10 cellular contexts compared by ENCODE assay signal in the genomic region with DNA sequence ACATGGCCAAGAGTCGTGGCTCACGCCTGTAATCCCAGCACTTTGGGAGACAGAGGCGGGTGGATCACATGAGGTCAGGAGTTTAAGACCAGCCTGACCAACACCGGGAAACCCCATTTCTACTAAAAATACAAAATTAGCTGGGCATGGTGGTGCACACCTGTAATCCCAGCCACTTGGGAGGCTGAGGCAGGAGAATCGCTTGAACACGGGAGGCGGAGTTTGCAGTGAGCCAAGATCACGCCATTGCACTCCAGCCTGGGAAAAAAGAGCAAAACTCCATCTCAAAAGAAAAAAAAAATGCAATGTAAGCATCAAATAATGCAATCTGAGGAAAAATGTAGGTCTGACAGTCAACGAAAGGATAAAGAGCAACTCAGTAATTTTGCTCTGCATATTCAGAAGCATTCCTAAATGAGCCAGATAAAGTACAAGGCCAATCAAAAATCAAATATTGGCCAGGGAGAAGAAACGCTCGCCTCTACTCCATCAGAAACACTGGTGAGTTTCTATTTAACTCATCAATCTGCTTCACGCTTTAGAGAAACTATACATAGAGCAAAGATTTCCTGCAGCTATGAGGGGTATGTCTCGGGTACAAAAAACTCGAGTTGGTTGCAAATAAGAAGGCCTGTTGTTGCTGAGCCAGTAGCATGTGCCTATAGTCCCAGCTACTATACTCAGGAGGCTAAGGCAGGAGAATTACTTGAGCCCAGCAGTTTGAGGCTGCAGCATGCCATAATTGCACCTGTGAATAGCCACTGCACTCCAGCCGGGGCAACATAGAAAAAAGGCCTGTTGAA. TPM values are rescaled to one million over a fixed set of nuclear protein-coding genes. Genes with fewer than 3 reads are reported as not detected.
DNase-seq lines count a peak whose midpoint lies in the region; ATAC-seq and TF ChIP-seq lines count a peak whose summit lies in the region.
"Had no signal": no experiment of that assay in that cellular context is flagged by ENCODE, and none has a peak within 500 bp of the region (broad histone marks: within the 10 kb centered on the region; RNA-seq: fewer than 3 reads in every experiment).

No MANE protein-coding gene starts in this region.

- no peak overlapping the region for H3T11ph ChIP-seq in H9 (ENCODE audit: low read length)

- H3K36me3 Mint-ChIP-seq in activated CD4-positive, alpha-beta T cell treated with anti-CD3 and anti-CD28 coated beads, Interleukin-2, amount 10 ng/mL, durations not matched to agents 7 days and 5 days (ENCODE audit: low read depth) = peaks cover 46% of the 10 kb centered on the region
- H3K36me3 Mint-ChIP-seq in activated naive CD8-positive, alpha-beta T cell treated with anti-CD3 and anti-CD28 coated beads, Interleukin-2, amount 10 ng/mL, durations not matched to agents 7 days and 5 days = peaks cover 19% of the 10 kb centered on the region
- H3K36me3 Mint-ChIP-seq in H9 (ENCODE audit: insufficient read depth in 1 of 3, low read depth in 3 of 3) = peaks cover 2 to 25% (median 18%) of the 10 kb centered on the region in 3 experiments; a peak in 6 of 7 replicates

- ATAC-seq in activated naive CD8-positive, alpha-beta T cell treated with anti-CD3 and anti-CD28 coated beads, Interleukin-2, amount 10 ng/mL, durations not matched to agents 7 days and 5 days (ENCODE audit: low read depth) = no peak

- no peaks in the 10 kb centered on the region for H4K20me1 ChIP-seq in H9 (ENCODE audit: control insufficient read depth, insufficient read depth, insufficient read length)

- H3K4me1 Mint-ChIP-seq in activated CD4-positive, alpha-beta T cell treated with anti-CD3 and anti-CD28 coated beads, Interleukin-2, amount 10 ng/mL, durations not matched to agents 7 days and 5 days = peaks cover 76% of the 10 kb centered on the region
- peaks cover 47% of the 10 kb centered on the region for H3K4me1 Mint-ChIP-seq in activated naive CD8-positive, alpha-beta T cell treated with anti-CD3 and anti-CD28 coated beads, Interleukin-2, amount 10 ng/mL, durations not matched to agents 7 days and 5 days
- H3K4me1 Mint-ChIP-seq in H9 = peaks cover 21% of the 10 kb centered on the region in 2 experiments

- peaks cover 10 to 18% of the 10 kb centered on the region in 2 experiments for H3K36me3 ChIP-seq in trophoblast cell (ENCODE audit: control insufficient read depth in 1 of 2, insufficient read depth in 2 of 2, low read length in 2 of 2)

- TF ChIP-seq CTCF in GM20000 (IDR thresholded peaks at IDR 0.05; ENCODE audit: extremely low read depth, missing control alignments) (no peak), H9 (conservative IDR thresholded peaks at IDR 0.05) (no peak)

- H3K23ac ChIP-seq in trophoblast cell (ENCODE audit: low read length) (no peak overlapping the region), H9 (ENCODE audit: insufficient read length, low read depth, low read length) (no peak overlapping the region)

- no peaks in the 10 kb centered on the region for H3K27me3 Mint-ChIP-seq in activated CD4-positive, alpha-beta T cell treated with anti-CD3 and anti-CD28 coated beads, Interleukin-2, amount 10 ng/mL, durations not matched to agents 7 days and 5 days
- no peaks in the 10 kb centered on the region for H3K27me3 Mint-ChIP-seq in activated naive CD8-positive, alpha-beta T cell treated with anti-CD3 and anti-CD28 coated beads, Interleukin-2, amount 10 ng/mL, durations not matched to agents 7 days and 5 days
- no peaks in the 10 kb centered on the region for H3K27me3 Mint-ChIP-seq in H9 (ENCODE audit: low read depth)

- H3K18ac ChIP-seq in trophoblast cell (ENCODE audit: low read length) (no peak overlapping the region), H9 (ENCODE audit: insufficient read length, low read depth, low read length) (no peak overlapping the region)

- H2AFZ ChIP-seq in trophoblast cell (ENCODE audit: insufficient read depth, low read length, poor library complexity) (no peak overlapping the region), H9 (ENCODE audit: low read length) (no peak overlapping the region)

- H2AK5ac ChIP-seq in trophoblast cell (ENCODE audit: low read length) (no peak overlapping the region), H9 (ENCODE audit: insufficient read length, low read length) (no peak overlapping the region)

- no peak overlapping the region for H2BK20ac ChIP-seq in H9 (ENCODE audit: low read depth, low read length, poor library complexity, severe bottlenecking)

- H3K9me3 ChIP-seq in trophoblast cell (ENCODE audit: insufficient read depth, low read depth, low read length) (no peaks in the 10 kb centered on the region), H9 (ENCODE audit: control insufficient read depth, low read depth, low read length) (no peaks in the 10 kb centered on the region)

- H3K56ac ChIP-seq in H9 (ENCODE audit: insufficient read length, low read depth, low read length) = no peak overlapping the region

- no peaks in the 10 kb centered on the region for H3K27me3 ChIP-seq in trophoblast cell (ENCODE audit: insufficient read depth, low read length)
- no peaks in the 10 kb centered on the region for H3K27me3 ChIP-seq in H9 (ENCODE audit: insufficient read depth, low read length)

- H3K79me2 ChIP-seq in trophoblast cell (ENCODE audit: control insufficient read depth, insufficient read depth, low read length, poor library complexity) (peaks cover 9% of the 10 kb centered on the region), H9 (ENCODE audit: insufficient read depth, low read length) (0 out of 2 replicates have a peak, but pooled peaks cover 4% of the 10 kb centered on the region)

- H2BK120ac ChIP-seq in trophoblast cell (ENCODE audit: insufficient read depth, low read length, poor library complexity) = no peak overlapping the region
- no peak overlapping the region for H2BK120ac ChIP-seq in H9 (ENCODE audit: low read depth, low read length, poor library complexity, severe bottlenecking)

- no peak overlapping the region for H4K91ac ChIP-seq in trophoblast cell (ENCODE audit: low read depth, low read length)
- H4K91ac ChIP-seq in H9 (ENCODE audit: insufficient read length, low read depth, low read length) = no peak overlapping the region

- H3K79me1 ChIP-seq in trophoblast cell (ENCODE audit: low read length) (peaks cover 7% of the 10 kb centered on the region), H9 (ENCODE audit: insufficient read depth, low read depth, low read length, poor library complexity, severe bottlenecking) (peaks cover 4% of the 10 kb centered on the region)

- POLR2A ChIA-PET in activated CD4-positive, alpha-beta T cell treated with anti-CD3 and anti-CD28 coated beads, Interleukin-2, amount 10 ng/mL, durations not matched to agents 7 days and 5 days (lab: Charles Lee) = interaction anchor here (1.0 kb wide), 1 partner anchor 59 kb away, joined by 4 read pairs; no protein-coding TSS in a partner anchor
- POLR2A ChIA-PET in activated naive CD8-positive, alpha-beta T cell treated with anti-CD3 and anti-CD28 coated beads, Interleukin-2, amount 10 ng/mL, durations not matched to agents 7 days and 5 days (lab: Charles Lee) = interaction anchor here (0.7 kb wide), 2 partner anchors 391 to 483 kb away, joined by 3 to 6 read pairs; a partner anchor contains a TSS

- CTCF ChIA-PET in activated CD4-positive, alpha-beta T cell treated with anti-CD3 and anti-CD28 coated beads, Interleukin-2, amount 10 ng/mL, durations not matched to agents 7 days and 5 days (lab: Charles Lee) = interaction anchor here (1.3 kb wide), 1 partner anchor 58 kb away, joined by 4 read pairs; a partner anchor contains a TSS

- H3K4me1 ChIP-seq in trophoblast cell (ENCODE audit: control insufficient read depth in 1 of 2, insufficient read depth in 2 of 2, low read length in 2 of 2) = peaks cover 4 to 7% of the 10 kb centered on the region in 2 experiments
- H3K4me1 ChIP-seq in H9 (ENCODE audit: insufficient read depth, low read length) = no peaks in the 10 kb centered on the region

- H3K27ac ChIP-seq in trophoblast cell (ENCODE audit: low read depth, low read length) = no peak overlapping the region
- no peak overlapping the region for H3K27ac ChIP-seq in H9 (ENCODE audit: insufficient read length, low read depth, low read length)

- H2BK12ac ChIP-seq in trophoblast cell (ENCODE audit: low read length) (no peak overlapping the region), H9 (ENCODE audit: insufficient read length, low read depth, low read length) (no peak overlapping the region)

- H3K14ac ChIP-seq in trophoblast cell (ENCODE audit: low read length) = no peak overlapping the region
- no peak overlapping the region for H3K14ac ChIP-seq in H9 (ENCODE audit: insufficient read depth, low read length)

- no peak overlapping the region for H2BK15ac ChIP-seq in H9 (ENCODE audit: low read depth, low read length)

- no CpG with 5 or more reads among the region's 15 CpGs for WGBS in trophoblast cell (ENCODE audit: extremely low coverage, insufficient coverage, insufficient read length)
- no CpG with 5 or more reads among the region's 15 CpGs for WGBS in H9 (ENCODE audit: extremely low coverage, insufficient read length, low lambda C conversion rate)

- H2BK5ac ChIP-seq in trophoblast cell (ENCODE audit: low read depth, low read length, poor library complexity) (no peak overlapping the region), H9 (ENCODE audit: insufficient read length, low read length) (no peak overlapping the region)

- no peak for DNase-seq in activated CD4-positive, alpha-beta T cell treated with anti-CD3 and anti-CD28 coated beads, Interleukin-2, amount 10 ng/mL, durations not matched to agents 7 days and 5 days
- no peak for DNase-seq in activated CD4-positive, alpha-beta T cell treated with anti-CD3 and anti-CD28 coated beads for 48 hours
- DNase-seq in GM20000 (ENCODE audit: low spot score) (peak; percentile 48), trophoblast cell (no peak), AG08395 (ENCODE audit: low spot score) (no peak), H9 (no peak)
- DNase-seq in activated naive CD8-positive, alpha-beta T cell treated with anti-CD3 and anti-CD28 coated beads, Interleukin-2, amount 10 ng/mL, durations not matched to agents 7 days and 5 days = no peak
- DNase-seq in effector CD4-positive, alpha-beta T cell = no peak
- DNase-seq: activated CD4-positive, alpha-beta T cell treated with anti-CD3 and anti-CD28 coated beads, Interleukin-2, amount 50 U/mL, for 1 hour; SW 1271 had no signal

- H3K4me3 Mint-ChIP-seq in activated CD4-positive, alpha-beta T cell treated with anti-CD3 and anti-CD28 coated beads, Interleukin-2, amount 10 ng/mL, durations not matched to agents 7 days and 5 days = peak overlapping the region; percentile 23
- H3K4me3 Mint-ChIP-seq in activated naive CD8-positive, alpha-beta T cell treated with anti-CD3 and anti-CD28 coated beads, Interleukin-2, amount 10 ng/mL, durations not matched to agents 7 days and 5 days = peak overlapping the region; percentile 7
- no peak overlapping the region for H3K4me3 Mint-ChIP-seq in H9

- H4K12ac ChIP-seq in trophoblast cell (ENCODE audit: low read depth, low read length) = no peak overlapping the region

- H3K4me3 ChIP-seq in trophoblast cell (ENCODE audit: low read depth, low read length) = no peak overlapping the region

- H3K4me2 ChIP-seq in trophoblast cell (ENCODE audit: low read length) (no peak overlapping the region), H9 (ENCODE audit: insufficient read depth, insufficient read length, low read length) (no peak overlapping the region)

- H4K8ac ChIP-seq in trophoblast cell (ENCODE audit: low read depth, low read length) (no peak overlapping the region), H9 (replicated peaks; ENCODE audit: insufficient read length, low read depth, low read length) (no peak overlapping the region)

- peak overlapping the region; percentile 19 for H3K27ac Mint-ChIP-seq in activated CD4-positive, alpha-beta T cell treated with anti-CD3 and anti-CD28 coated beads, Interleukin-2, amount 10 ng/mL, durations not matched to agents 7 days and 5 days
- no peak overlapping the region for H3K27ac Mint-ChIP-seq in activated naive CD8-positive, alpha-beta T cell treated with anti-CD3 and anti-CD28 coated beads, Interleukin-2, amount 10 ng/mL, durations not matched to agents 7 days and 5 days
- no peak overlapping the region for H3K27ac Mint-ChIP-seq in H9

- H3K9ac ChIP-seq in trophoblast cell (ENCODE audit: low read length) (no peak overlapping the region), H9 (ENCODE audit: extremely low read depth, insufficient read length, low read length) (no peak overlapping the region)

- H3K4ac ChIP-seq in trophoblast cell (ENCODE audit: low read depth, low read length) (peak overlapping the region; percentile 12), H9 (ENCODE audit: low read depth, low read length) (no peak overlapping the region)

- H4K5ac ChIP-seq in H9 (ENCODE audit: insufficient read length, low read depth, low read length) = no peak overlapping the region

- no peaks in the 10 kb centered on the region for H3K9me3 Mint-ChIP-seq in activated CD4-positive, alpha-beta T cell treated with anti-CD3 and anti-CD28 coated beads, Interleukin-2, amount 10 ng/mL, durations not matched to agents 7 days and 5 days
- no peaks in the 10 kb centered on the region for H3K9me3 Mint-ChIP-seq in activated naive CD8-positive, alpha-beta T cell treated with anti-CD3 and anti-CD28 coated beads, Interleukin-2, amount 10 ng/mL, durations not matched to agents 7 days and 5 days
- H3K9me3 Mint-ChIP-seq in H9 = no peaks in the 10 kb centered on the region

- peaks cover 6% of the 10 kb centered on the region for H3K23me2 ChIP-seq in H9 (ENCODE audit: insufficient read length, low read depth, low read length, poor library complexity, severe bottlenecking)

RNA-seq across cellular contexts. Expression of a gene that starts 3.7 kb away (rescaled TPM):
- total RNA-seq in activated CD4-positive, alpha-beta T cell treated with anti-CD3 and anti-CD28 coated beads, Interleukin-2, amount 10 ng/mL, durations not matched to agents 7 days and 5 days = 10 to 100 TPM; 38.5 to 42.7 TPM
- total RNA-seq in activated naive CD8-positive, alpha-beta T cell treated with anti-CD3 and anti-CD28 coated beads, Interleukin-2, amount 10 ng/mL, durations not matched to agents 7 days and 5 days = 10 to 100 TPM; 30.7 to 38.3 TPM
- polyA plus RNA-seq in trophoblast cell (2013) = 27.9 and 29.6 TPM in 2 replicates
- total RNA-seq in H9 (2021) = 12.2 and 15.3 TPM in 2 replicates

RNA-seq across cellular contexts. Expression of a gene that starts 58.1 kb away (rescaled TPM):
- 10 to 100 TPM; 68.0 to 76.9 TPM for total RNA-seq in activated CD4-positive, alpha-beta T cell treated with anti-CD3 and anti-CD28 coated beads, Interleukin-2, amount 10 ng/mL, durations not matched to agents 7 days and 5 days
- total RNA-seq in activated naive CD8-positive, alpha-beta T cell treated with anti-CD3 and anti-CD28 coated beads, Interleukin-2, amount 10 ng/mL, durations not matched to agents 7 days and 5 days = 10 to 100 TPM; 73.1 to 82.5 TPM
- polyA plus RNA-seq in trophoblast cell (2013) = 37.2 and 37.3 TPM in 2 replicates
- 43.1 and 43.5 TPM in 2 replicates for total RNA-seq in H9 (2021)

Comparison
In these comparisons a context has a peak if more than half of its experiments do, and no peak if none do; other contexts are left out.
1. H3K4me3 Mint-ChIP-seq: peak in activated CD4-positive, alpha-beta T cell treated with anti-CD3 and anti-CD28 coated beads, Interleukin-2, amount 10 ng/mL, durations not matched to agents 7 days and 5 days (single experiment) and activated naive CD8-positive, alpha-beta T cell treated with anti-CD3 and anti-CD28 coated beads, Interleukin-2, amount 10 ng/mL, durations not matched to agents 7 days and 5 days (single experiment); none in H9 (0 of 2).